In the genomic region with DNA sequence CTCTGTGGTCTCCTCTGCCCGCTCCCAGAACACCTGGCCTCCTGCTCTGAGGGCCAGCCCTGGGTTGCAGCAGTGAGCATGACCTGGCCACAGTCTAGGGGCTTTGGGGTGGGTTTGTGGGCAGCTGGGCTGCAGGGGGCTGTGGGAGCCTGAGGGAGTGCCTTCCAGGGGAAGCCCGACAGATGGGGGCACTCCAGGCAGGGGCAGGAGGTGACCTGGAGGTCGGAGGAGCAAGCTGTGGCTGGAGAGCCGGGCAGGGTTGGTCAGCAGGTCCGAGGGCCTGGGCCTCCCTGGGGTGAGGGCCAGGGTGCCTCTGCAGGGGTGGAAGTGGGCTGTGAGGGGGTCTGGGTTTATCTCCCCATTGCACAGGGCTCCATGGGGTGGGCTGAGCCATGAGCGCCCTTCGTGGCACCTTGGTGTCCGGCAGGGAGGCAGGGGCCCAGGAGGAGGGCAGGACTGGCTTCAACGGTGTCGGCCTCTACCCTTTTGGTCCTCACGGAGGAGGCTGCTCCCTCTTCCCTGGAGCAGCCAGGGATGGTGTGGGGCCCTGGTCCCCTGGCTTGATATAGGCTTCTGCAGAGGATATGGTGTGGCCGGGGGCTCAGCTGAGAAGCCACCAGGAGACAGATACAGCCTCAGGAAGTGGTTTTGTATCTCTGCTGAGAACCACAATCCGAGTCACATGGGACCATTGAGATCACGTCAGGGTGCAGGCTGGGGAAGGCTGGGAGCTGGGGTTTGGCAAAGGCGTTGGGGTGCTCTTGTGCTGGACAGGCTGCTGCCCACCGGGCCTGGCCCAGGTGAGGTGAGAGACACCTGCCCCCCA, we compare ENCODE assay signal across 10 cellular contexts. TPM values are rescaled to one million over a fixed set of nuclear protein-coding genes. Genes with fewer than 3 reads are reported as not detected.
A peak's percentile ranks its signal among the peaks of the same experiment; 100 is the strongest.
DNase-seq lines count a peak whose midpoint lies in the region; ATAC-seq and TF ChIP-seq lines count a peak whose summit lies in the region.
"Had no signal": no experiment of that assay in that cellular context is flagged by ENCODE, and none has a peak within 500 bp of the region (broad histone marks: within the 10 kb centered on the region; RNA-seq: fewer than 3 reads in every experiment).

No MANE protein-coding gene starts in this region.

- H3K4me3 Mint-ChIP-seq in CD4-positive, alpha-beta T cell = peak overlapping the region; percentile 82
- H3K4me3 Mint-ChIP-seq in memory B cell = peak overlapping the region; percentile 52

- H3K27ac ChIP-seq in CD4-positive, alpha-beta T cell (ENCODE audit: low read depth, low read length) = no peak overlapping the region

- peaks cover 71% of the 10 kb centered on the region for H3K4me1 Mint-ChIP-seq in CD4-positive, alpha-beta T cell (ENCODE audit: low read depth)
- peaks cover 52% of the 10 kb centered on the region for H3K4me1 Mint-ChIP-seq in memory B cell

- no peaks in the 10 kb centered on the region for H3K27me3 Mint-ChIP-seq in CD4-positive, alpha-beta T cell
- H3K27me3 Mint-ChIP-seq in memory B cell = no peaks in the 10 kb centered on the region

- peak overlapping the region; percentile 82 for H3K27ac Mint-ChIP-seq in CD4-positive, alpha-beta T cell
- no peak overlapping the region for H3K27ac Mint-ChIP-seq in memory B cell

- POLR2A ChIA-PET in CD4-positive, alpha-beta T cell (lab: Charles Lee) = interaction anchor here (0.5 to 4.7 kb wide), 5 partner anchors 15 to 522 kb away, joined by 3 to 36 read pairs (median 5); a partner anchor contains a TSS

- intact Hi-C loops in CD4-positive, alpha-beta T cell (cut with DNase I, micrococcal nuclease) = loop anchor here in 1 of 2 experiments (2.0 kb wide), 1 partner anchor 20 kb away; no protein-coding TSS in a partner anchor

- H3K9me3 Mint-ChIP-seq in CD4-positive, alpha-beta T cell = no peaks in the 10 kb centered on the region
- H3K9me3 Mint-ChIP-seq in memory B cell = no peaks in the 10 kb centered on the region

- peak; percentile 99 for ATAC-seq in CD4-positive, alpha-beta T cell (ENCODE audit: poor library complexity)
- ATAC-seq in HG03571 (IDR thresholded peaks at IDR 0.05; ENCODE audit: unreplicated experiment) (peak; percentile 68), memory B cell (ENCODE audit: low read depth) (peak; percentile 93), HG02840 (IDR thresholded peaks at IDR 0.05; ENCODE audit: low FRiP score, unreplicated experiment) (no peak)
- ATAC-seq: heart left ventricle had no signal

- peak; percentile 26 to 60 (median 46) for DNase-seq in CD4-positive, alpha-beta T cell
- DNase-seq in activated CD4-positive, alpha-beta T cell treated with anti-CD3 and anti-CD28 coated beads, Interleukin-2, amount 50 U/mL, for 48 hours = peak; percentile 49 to 55
- DNase-seq in memory B cell (ENCODE audit: low spot score in 2 of 2) (no peak), COR-L47 (lab: John Stamatoyannopoulos, UW) (no peak), NCI-H2081 treated with DMSO at 0.1 percent for 48 hours (lab: John Stamatoyannopoulos, UW) (no peak), NCI-H1436 treated with DMSO at 0.1 percent for 48 hours (lab: John Stamatoyannopoulos, UW) (no peak)
- DNase-seq: NCI-H69 had no signal

- no peak for TF ChIP-seq CTCF in CD4-positive, alpha-beta T cell (IDR thresholded peaks at IDR 0.05)

- H3K36me3 Mint-ChIP-seq in CD4-positive, alpha-beta T cell (ENCODE audit: low read depth) = peaks cover 4% of the 10 kb centered on the region
- H3K36me3 Mint-ChIP-seq in memory B cell = peaks cover 1% of the 10 kb centered on the region

- H3K9me3 ChIP-seq in CD4-positive, alpha-beta T cell (ENCODE audit: control insufficient read depth, low read length) = no peaks in the 10 kb centered on the region
- H3K9me3 ChIP-seq: heart left ventricle had no signal

- no peaks in the 10 kb centered on the region for H3K27me3 ChIP-seq in CD4-positive, alpha-beta T cell (ENCODE audit: control insufficient read depth, insufficient read depth, low read length)
- H3K27me3 ChIP-seq: heart left ventricle had no signal

- CTCF ChIA-PET in CD4-positive, alpha-beta T cell (lab: Charles Lee) = no interaction called here

RNA-seq across cellular contexts. Expression of a gene that starts 22.3 kb away (rescaled TPM):
- total RNA-seq in CD4-positive, alpha-beta T cell = 10 to 100 TPM; 31.3 to 33.1 TPM

RNA-seq across cellular contexts. Expression of a gene that starts 22.8 kb away (rescaled TPM):
- 1 to 10 TPM in 1 of 2 experiments, under 1 TPM in 1; 0.91 to 1.3 TPM for total RNA-seq in CD4-positive, alpha-beta T cell
- total RNA-seq: heart left ventricle had no signal

Comparison
In these comparisons a context has a peak if more than half of its experiments do, and no peak if none do; other contexts are left out.
1. DNase-seq: peak in CD4-positive, alpha-beta T cell (10 of 10) and activated CD4-positive, alpha-beta T cell treated with anti-CD3 and anti-CD28 coated beads, Interleukin-2, amount 50 U/mL, for 48 hours (2 of 2); none in memory B cell (0 of 2), COR-L47 (single experiment), NCI-H2081 treated with DMSO at 0.1 percent for 48 hours (single experiment) and NCI-H1436 treated with DMSO at 0.1 percent for 48 hours (single experiment).